In the genomic region with DNA sequence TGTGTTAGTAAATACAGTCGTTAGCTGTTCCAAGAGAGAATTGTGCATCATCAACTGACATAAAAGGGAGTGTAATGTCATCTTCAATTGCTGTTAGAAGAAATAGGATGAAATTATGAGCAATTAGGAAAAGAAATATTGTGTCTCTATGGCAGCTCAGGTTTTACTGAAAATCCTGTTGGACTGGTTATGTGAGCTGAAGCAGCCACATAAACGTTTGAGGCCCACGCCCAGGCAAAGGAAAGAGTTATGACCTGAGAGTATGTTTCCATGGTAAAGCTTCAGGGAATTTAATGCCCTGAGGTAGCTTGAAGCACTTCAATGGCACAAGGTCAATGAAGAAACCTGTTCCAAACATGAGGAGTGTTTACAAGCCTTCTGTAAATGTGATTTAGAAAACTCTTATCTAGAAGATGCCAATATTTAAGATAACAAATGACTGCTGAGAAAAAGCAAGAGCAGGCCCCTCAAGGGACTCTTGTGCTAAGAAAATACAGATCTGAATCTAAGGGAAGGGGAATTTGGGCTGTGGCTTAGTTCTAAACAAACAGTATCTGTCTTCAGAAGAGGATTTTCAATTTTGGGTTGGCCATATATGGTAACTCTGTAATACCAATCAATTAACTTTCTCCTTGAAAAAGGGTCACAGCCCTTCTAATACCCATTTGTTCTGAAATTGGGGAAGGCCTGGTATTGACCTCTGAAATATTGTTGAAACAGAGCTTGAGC, we compare ENCODE assay signal across 11 cellular contexts.
DNase-seq lines count a peak whose midpoint lies in the region; ATAC-seq and TF ChIP-seq lines count a peak whose summit lies in the region.
"Had no signal": no experiment of that assay in that cellular context is flagged by ENCODE, and none has a peak within 500 bp of the region (broad histone marks: within the 10 kb centered on the region; RNA-seq: fewer than 3 reads in every experiment).

No MANE protein-coding gene starts in this region.

- peak; percentile 6 for DNase-seq in GM23248
- peak; percentile 74 for DNase-seq in NCI-H510A (lab: John Stamatoyannopoulos, UW)
- peak; percentile 8 for DNase-seq in fibroblast of peridontal ligament (ENCODE audit: extremely low read depth)
- no peak for DNase-seq in suprapubic skin (ENCODE audit: low spot score in 2 of 2)
- no peak for DNase-seq in putamen (ENCODE audit: low spot score)
- no peak for DNase-seq in spleen
- DNase-seq in HuH-7 (ENCODE audit: low spot score) = no peak
- DNase-seq: activated CD4-positive, alpha-beta T cell treated with anti-CD3 and anti-CD28 coated beads for 4 hours had no signal

- no peak overlapping the region for H2AFZ ChIP-seq in GM23248

- H3K4me1 ChIP-seq in GM23248 (ENCODE audit: insufficient read depth) (peaks cover 21% of the 10 kb centered on the region), suprapubic skin (peaks cover 17% of the 10 kb centered on the region), spleen (no peaks in the 10 kb centered on the region)

- H3K36me3 ChIP-seq in GM23248 (ENCODE audit: low read depth) (no peaks in the 10 kb centered on the region), suprapubic skin (no peaks in the 10 kb centered on the region), spleen (no peaks in the 10 kb centered on the region)
- H3K36me3 ChIP-seq: neutrophil had no signal

- ATAC-seq in GM19324 (IDR thresholded peaks at IDR 0.05; ENCODE audit: low FRiP score, unreplicated experiment) = no peak
- ATAC-seq: activated T-helper 17 cell treated with anti-CD3 and anti-CD28 coated beads, Interleukin-2, amount 50 U/mL, for 72 hours had no signal

- H3K4me3 ChIP-seq in GM23248 (no peak overlapping the region), suprapubic skin (no peak overlapping the region), spleen (no peak overlapping the region)

- no peak overlapping the region for H3K27ac ChIP-seq in GM23248
- H3K27ac ChIP-seq in suprapubic skin = peak overlapping the region; percentile 6
- no peak overlapping the region for H3K27ac ChIP-seq in spleen
- H3K27ac ChIP-seq: neutrophil had no signal

- H3K9me3 ChIP-seq in GM23248 (ENCODE audit: low read depth) = no peaks in the 10 kb centered on the region
- no peaks in the 10 kb centered on the region for H3K9me3 ChIP-seq in suprapubic skin
- no peaks in the 10 kb centered on the region for H3K9me3 ChIP-seq in spleen
- H3K9me3 ChIP-seq: neutrophil had no signal

- no peak overlapping the region for H3K9ac ChIP-seq in GM23248

- H3K4me2 ChIP-seq in GM23248 (ENCODE audit: unreplicated experiment) = no peak overlapping the region

- in situ Hi-C loops in GM23248 (cut with MboI) = no loop called here

- peaks cover 14% of the 10 kb centered on the region for H3F3A ChIP-seq in GM23248 (ENCODE audit: insufficient read depth)

- TF ChIP-seq POLR2A in suprapubic skin (IDR thresholded peaks at IDR 0.05) (no peak), spleen (IDR thresholded peaks at IDR 0.05) (no peak)

- no peaks in the 10 kb centered on the region for H3K27me3 ChIP-seq in GM23248 (replicated peaks; ENCODE audit: insufficient read depth)
- H3K27me3 ChIP-seq in suprapubic skin = no peaks in the 10 kb centered on the region
- no peaks in the 10 kb centered on the region for H3K27me3 ChIP-seq in spleen (replicated peaks in 1 of 7)
- H3K27me3 ChIP-seq: neutrophil had no signal

- intact Hi-C loops in spleen (cut with DNase I; ENCODE audit: low total_unique reads) = no loop called here

- no peaks in the 10 kb centered on the region for H4K20me1 ChIP-seq in GM23248 (ENCODE audit: insufficient read depth)

- TF ChIP-seq CTCF in suprapubic skin (IDR thresholded peaks at IDR 0.05) (no peak), spleen (IDR thresholded peaks at IDR 0.05 in 8 of 11, conservative IDR thresholded peaks at IDR 0.05 in 3 of 11) (no peak)

- 26 to 27% methylated on average over 3 of the region's 3 CpGs for WGBS in GM23248 (ENCODE audit: low coverage in 1 of 2, low lambda C conversion rate in 2 of 2, missing lambda C conversion rate in 2 of 2), 2 experiments
- 30% methylated on average over 3 of the region's 3 CpGs for WGBS in suprapubic skin
- WGBS in spleen, 5 donors = 65 to 70% (median 69%) methylated on average over 3 of the region's 3 CpGs

- TF ChIP-seq EP300 in suprapubic skin (IDR thresholded peaks at IDR 0.05) = no peak

- H3K9me2 ChIP-seq in GM23248 (ENCODE audit: insufficient read depth) = no peaks in the 10 kb centered on the region

- H3K79me2 ChIP-seq in GM23248 (ENCODE audit: insufficient read depth) = no peaks in the 10 kb centered on the region

Comparison
In these comparisons a context has a peak if more than half of its experiments do, and no peak if none do; other contexts are left out.
1. DNase-seq: peak in GM23248 (single experiment), NCI-H510A (single experiment) and fibroblast of peridontal ligament (single experiment); none in suprapubic skin (0 of 2), putamen (single experiment), spleen (single experiment) and HuH-7 (single experiment).